27 cellular contexts compared by ENCODE assay signal in the genomic region with DNA sequence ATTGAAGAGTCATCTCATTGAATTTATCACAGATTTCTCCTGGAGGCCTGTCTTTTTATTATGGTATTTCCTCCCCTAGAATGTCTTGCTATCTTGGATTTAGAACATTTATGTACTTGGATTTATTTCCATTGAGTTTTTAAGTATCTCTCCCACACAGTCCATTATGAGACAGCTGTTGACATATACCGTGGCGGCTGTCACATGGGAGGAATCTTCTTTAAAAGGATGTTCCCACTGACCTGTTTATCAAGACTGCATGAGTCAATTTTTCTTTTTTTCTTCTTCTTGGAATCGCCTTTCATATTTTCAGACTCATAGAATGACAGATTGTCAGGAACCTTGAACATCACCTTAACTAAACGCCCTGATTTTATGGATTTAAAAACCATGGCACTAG. TPM values are rescaled to one million over a fixed set of nuclear protein-coding genes. Genes with fewer than 3 reads are reported as not detected.
"Had no signal": no experiment of that assay in that cellular context is flagged by ENCODE, and none has a peak within 500 bp of the region (broad histone marks: within the 10 kb centered on the region; RNA-seq: fewer than 3 reads in every experiment).

No MANE protein-coding gene starts in this region.

- H3K4me3 Mint-ChIP-seq: activated B cell treated with CpG ODN at 0.5 μM for 24 hours; activated CD4-positive, alpha-beta memory T cell treated with anti-CD3 and anti-CD28 coated beads for 36 hours; activated CD4-positive, alpha-beta T cell treated with anti-CD3 and anti-CD28 coated beads, Interleukin-2, amount 10 ng/mL, durations not matched to agents 7 days and 5 days; activated naive CD4-positive, alpha-beta T cell treated with anti-CD3 and anti-CD28 coated beads for 36 hours; activated naive CD8-positive, alpha-beta T cell; activated T-helper 17 cell treated with anti-CD3 and anti-CD28 coated beads, Interleukin-2, amount 50 U/mL, for 72 hours; T-helper 1 cell treated with Interleukin-12 subunit alpha and Interleukin-12 subunit beta and Interleukin-4 antibody, amounts not matched to agents 30 μg/mL and 1 μg/mL, for 36 hours had no signal

- ATAC-seq: activated T-helper 17 cell treated with anti-CD3 and anti-CD28 coated beads, Interleukin-2, amount 50 U/mL, for 72 hours; Panc1 had no signal

- H3K27me3 Mint-ChIP-seq: activated B cell treated with CpG ODN at 0.5 μM for 24 hours; activated CD4-positive, alpha-beta memory T cell treated with anti-CD3 and anti-CD28 coated beads for 36 hours; activated CD4-positive, alpha-beta T cell treated with anti-CD3 and anti-CD28 coated beads, Interleukin-2, amount 10 ng/mL, durations not matched to agents 7 days and 5 days; activated naive CD8-positive, alpha-beta T cell; activated T-helper 17 cell treated with anti-CD3 and anti-CD28 coated beads, Interleukin-2, amount 50 U/mL, for 72 hours had no signal

- H3K27me3 ChIP-seq: MG63, SJSA1 had no signal

- DNase-seq: activated B cell treated with CpG ODN at 0.5 μM for 24 hours; activated CD4-positive, alpha-beta memory T cell treated with anti-CD3 and anti-CD28 coated beads for 36 hours; activated CD4-positive, alpha-beta T cell treated with anti-CD3 and anti-CD28 coated beads for 1 hour; activated CD4-positive, alpha-beta T cell treated with anti-CD3 and anti-CD28 coated beads, Interleukin-2, amount 10 ng/mL, durations not matched to agents 7 days and 5 days; activated CD8-positive, alpha-beta memory T cell treated with anti-CD3 and anti-CD28 coated beads for 24 hours; activated gamma-delta T cell; activated naive CD4-positive, alpha-beta T cell treated with anti-CD3 and anti-CD28 coated beads for 36 hours; activated T-cell treated with anti-CD3 and anti-CD28 coated beads, Interleukin-2, amount 50 U/mL, for 48 hours; KG1; MG63; MV-4-11; NCI-H1092 treated with DMSO at 0.1 percent for 48 hours; NCI-H1417 treated with DMSO at 0.1 percent for 48 hours; NCI-H1694; NCI-H2029; NCI-H2107; NCI-H2171 treated with DMSO at 0.1 percent for 48 hours; NCI-H526; NCI-H82; Right ventricle myocardium superior; T-helper 9 cell had no signal

- H3K27ac Mint-ChIP-seq: activated B cell treated with CpG ODN at 0.5 μM for 24 hours; activated CD4-positive, alpha-beta memory T cell treated with anti-CD3 and anti-CD28 coated beads for 36 hours; activated CD4-positive, alpha-beta T cell treated with anti-CD3 and anti-CD28 coated beads, Interleukin-2, amount 10 ng/mL, durations not matched to agents 7 days and 5 days; activated naive CD4-positive, alpha-beta T cell treated with anti-CD3 and anti-CD28 coated beads for 36 hours; activated naive CD8-positive, alpha-beta T cell; activated T-helper 17 cell treated with anti-CD3 and anti-CD28 coated beads, Interleukin-2, amount 50 U/mL, for 72 hours; T-helper 1 cell treated with Interleukin-12 subunit alpha and Interleukin-12 subunit beta and Interleukin-4 antibody, amounts not matched to agents 30 μg/mL and 1 μg/mL, for 36 hours had no signal

- H3K36me3 Mint-ChIP-seq: activated CD4-positive, alpha-beta memory T cell treated with anti-CD3 and anti-CD28 coated beads for 36 hours had no signal

- H3K27ac ChIP-seq: RWPE1, SJSA1 had no signal

- H3K9me3 ChIP-seq: MG63, SJSA1 had no signal

- H3K4me1 Mint-ChIP-seq: activated B cell treated with CpG ODN at 0.5 μM for 24 hours; activated CD4-positive, alpha-beta T cell treated with anti-CD3 and anti-CD28 coated beads, Interleukin-2, amount 10 ng/mL, durations not matched to agents 7 days and 5 days; activated T-helper 17 cell treated with anti-CD3 and anti-CD28 coated beads, Interleukin-2, amount 50 U/mL, for 72 hours had no signal

- H3K4me3 ChIP-seq: MG63, SJSA1 had no signal

- H3K9me3 Mint-ChIP-seq: activated CD4-positive, alpha-beta memory T cell treated with anti-CD3 and anti-CD28 coated beads for 36 hours; activated CD4-positive, alpha-beta T cell treated with anti-CD3 and anti-CD28 coated beads, Interleukin-2, amount 10 ng/mL, durations not matched to agents 7 days and 5 days; activated naive CD4-positive, alpha-beta T cell treated with anti-CD3 and anti-CD28 coated beads for 36 hours; activated T-helper 17 cell treated with anti-CD3 and anti-CD28 coated beads, Interleukin-2, amount 50 U/mL, for 72 hours; T-helper 1 cell treated with Interleukin-12 subunit alpha and Interleukin-12 subunit beta and Interleukin-4 antibody, amounts not matched to agents 30 μg/mL and 1 μg/mL, for 36 hours had no signal

- H3K36me3 ChIP-seq: MG63, SJSA1 had no signal

- H3K4me1 ChIP-seq: SJSA1 had no signal

RNA-seq across cellular contexts. Expression of a gene that starts 2.9 kb away (rescaled TPM):
- total RNA-seq: activated naive CD4-positive, alpha-beta T cell treated with anti-CD3 and anti-CD28 coated beads for 36 hours had no signal
